8 cellular contexts compared by ENCODE assay signal in the genomic region with DNA sequence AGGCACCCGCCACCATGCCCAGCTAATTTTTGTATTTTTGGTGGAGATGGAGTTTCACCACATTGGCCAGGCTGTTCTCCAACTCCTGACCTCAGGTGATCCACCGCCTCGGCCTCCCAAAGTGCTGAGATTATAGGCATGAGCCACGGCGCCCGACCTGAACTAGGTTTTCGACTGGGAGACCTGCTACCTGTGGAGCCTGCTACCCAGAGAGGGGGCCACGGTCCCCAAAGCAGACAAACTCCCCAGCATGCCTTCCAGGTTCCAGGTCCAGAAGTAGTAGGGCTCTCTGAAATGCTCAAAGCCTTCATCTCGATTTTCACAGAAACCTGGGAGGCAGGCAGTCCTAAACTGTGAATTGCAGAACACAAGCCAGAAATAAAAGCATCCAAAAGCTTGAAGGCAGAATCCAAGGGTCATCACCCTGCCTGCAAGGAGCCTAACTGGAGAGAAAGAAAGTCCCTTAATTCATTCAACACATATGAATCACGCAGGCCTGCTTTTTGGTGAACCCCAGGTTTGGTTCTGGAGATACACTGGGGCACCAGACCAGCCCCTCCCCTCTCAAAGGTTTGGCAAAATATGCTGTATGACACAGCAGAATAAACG. TPM values are rescaled to one million over a fixed set of nuclear protein-coding genes. Genes with fewer than 3 reads are reported as not detected.
A peak's percentile ranks its signal among the peaks of the same experiment; 100 is the strongest.
DNase-seq lines count a peak whose midpoint lies in the region; ATAC-seq and TF ChIP-seq lines count a peak whose summit lies in the region.

No MANE protein-coding gene starts in this region.

- H3K4me1 ChIP-seq in ES-I3 (ENCODE audit: insufficient read depth, low read length): peaks cover 16% of the 10 kb centered on the region
- peaks cover 41% of the 10 kb centered on the region for H3K4me1 ChIP-seq in fibroblast of lung (ENCODE audit: control insufficient read depth, extremely low read depth, insufficient read depth, low read length)
- peaks cover 31% of the 10 kb centered on the region for H3K4me1 ChIP-seq in psoas muscle

- 68 to 74% (median 74%) methylated on average over 11 of the region's 11 CpGs for WGBS in psoas muscle, 3 donors

- H3K4me3 ChIP-seq in WERI-Rb-1 (ENCODE audit: low read depth, low read length) (peak overlapping the region; percentile 57), fibroblast of lung (replicated peaks in 1 of 4; ENCODE audit: control extremely low read depth in 1 of 4, insufficient read depth in 1 of 4, low read depth in 3 of 4, low read length in 4 of 4) (peak overlapping the region in 2 of 4 experiments; percentile 13 to 71), psoas muscle (peak overlapping the region; percentile 69)

- TF ChIP-seq CTCF in WERI-Rb-1 (IDR thresholded peaks at IDR 0.05; ENCODE audit: low read depth, low read length): no peak
- TF ChIP-seq CTCF in fibroblast of lung (conservative IDR thresholded peaks at IDR 0.05 in 1 of 2, IDR thresholded peaks at IDR 0.05 in 1 of 2; ENCODE audit: low read depth in 1 of 2, low read length in 2 of 2): no peak
- TF ChIP-seq CTCF in psoas muscle (IDR thresholded peaks at IDR 0.05): no peak

- no peak for ATAC-seq in psoas muscle
- ATAC-seq in HG03097 (IDR thresholded peaks at IDR 0.05; ENCODE audit: low FRiP score, unreplicated experiment): no peak

- H3K36me3 ChIP-seq in ES-I3 (ENCODE audit: insufficient read depth, low read length) (no peaks in the 10 kb centered on the region), WERI-Rb-1 (no peaks in the 10 kb centered on the region), fibroblast of lung (ENCODE audit: control insufficient read depth, insufficient read depth, low read length) (no peaks in the 10 kb centered on the region), psoas muscle (ENCODE audit: insufficient read depth in 1 of 2, low read depth in 1 of 2) (no peaks in the 10 kb centered on the region)

- DNase-seq in WERI-Rb-1: no peak
- no peak for DNase-seq in fibroblast of lung (ENCODE audit: low read depth in 2 of 2)
- DNase-seq in psoas muscle: no peak
- DNase-seq in SKM-1 treated with dmso at 0.1 percent for 144 hours (lab: John Stamatoyannopoulos, UW; ENCODE audit: unreplicated experiment): no peak
- DNase-seq in NCI-H1694 treated with DMSO at 0.1 percent for 48 hours (lab: John Stamatoyannopoulos, UW): no peak
- DNase-seq in NCI-H446 treated with DMSO at 0.1 percent for 48 hours (lab: John Stamatoyannopoulos, UW): no peak

- no peaks in the 10 kb centered on the region for H4K20me1 ChIP-seq in fibroblast of lung (ENCODE audit: control insufficient read depth, extremely low read depth, insufficient read depth, low read length)

- H3K79me2 ChIP-seq in fibroblast of lung (ENCODE audit: control insufficient read depth, insufficient read depth, low read length): peaks cover 2% of the 10 kb centered on the region

- H3K9me3 ChIP-seq in ES-I3 (ENCODE audit: control insufficient read depth, insufficient read depth, low read length) (no peaks in the 10 kb centered on the region), WERI-Rb-1 (ENCODE audit: severe bottlenecking) (no peaks in the 10 kb centered on the region), fibroblast of lung (ENCODE audit: control insufficient read depth, insufficient read depth, low read depth, low read length) (no peaks in the 10 kb centered on the region), psoas muscle (no peaks in the 10 kb centered on the region)

- H3K9ac ChIP-seq in ES-I3 (ENCODE audit: low read depth, low read length) (peak overlapping the region; percentile 50), fibroblast of lung (ENCODE audit: insufficient read depth, low read length) (peak overlapping the region; percentile 70)

- H3K27me3 ChIP-seq in WERI-Rb-1 (ENCODE audit: insufficient read depth, low read depth, severe bottlenecking): no peaks in the 10 kb centered on the region
- no peaks in the 10 kb centered on the region for H3K27me3 ChIP-seq in fibroblast of lung (ENCODE audit: control insufficient read depth, insufficient read depth, low read length)
- H3K27me3 ChIP-seq in psoas muscle (ENCODE audit: insufficient read depth in 3 of 3, low read length in 2 of 3): no peaks in the 10 kb centered on the region

- no peak overlapping the region for H2AFZ ChIP-seq in fibroblast of lung (ENCODE audit: low read length)

- intact Hi-C loops in psoas muscle (cut with DNase I): no loop called here

- H3K27ac ChIP-seq in WERI-Rb-1 (peak overlapping the region; percentile 71), fibroblast of lung (ENCODE audit: insufficient read depth, low read length) (peak overlapping the region; percentile 90), psoas muscle (peak overlapping the region; percentile 77)

- H3K4me2 ChIP-seq in fibroblast of lung (ENCODE audit: extremely low read depth, insufficient read depth, low read length): peak overlapping the region; percentile 79

RNA-seq across cellular contexts. Expression of gene IRF1, which starts 4.6 kb away (rescaled TPM):
- total RNA-seq in fibroblast of lung (22.1 and 34.7 TPM in 2 replicates), psoas muscle (10 to 100 TPM in 3 of 4 donors, 1 to 10 TPM in 1; 5.5 to 18.8 (median 13.7) TPM)
- polyA plus RNA-seq in fibroblast of lung (36.8 and 37.6 TPM in 2 replicates), psoas muscle (10 to 100 TPM in 1 of 3 donors, 1 to 10 TPM in 2; 4.7 to 11.8 (median 4.9) TPM)
- 32.1 and 37.0 TPM in 2 replicates for polyA plus RNA-seq in fibroblast of lung (2012)
- 45.2 and 81.5 TPM in 2 replicates for polyA minus RNA-seq in fibroblast of lung (ENCODE audit: low replicate concordance)

RNA-seq across cellular contexts. Expression of gene IL5, which starts 48.2 kb away (rescaled TPM):
- total RNA-seq in fibroblast of lung (not detected in 2 replicates), psoas muscle (not detected)
- polyA plus RNA-seq in fibroblast of lung (not detected in 2 replicates), psoas muscle (not detected)
- polyA plus RNA-seq in fibroblast of lung (2012): not detected in 2 replicates
- polyA minus RNA-seq in fibroblast of lung (ENCODE audit: low replicate concordance): not detected in 2 replicates
